Comparison of ENCODE assay signal across 8 cellular contexts in the genomic region with DNA sequence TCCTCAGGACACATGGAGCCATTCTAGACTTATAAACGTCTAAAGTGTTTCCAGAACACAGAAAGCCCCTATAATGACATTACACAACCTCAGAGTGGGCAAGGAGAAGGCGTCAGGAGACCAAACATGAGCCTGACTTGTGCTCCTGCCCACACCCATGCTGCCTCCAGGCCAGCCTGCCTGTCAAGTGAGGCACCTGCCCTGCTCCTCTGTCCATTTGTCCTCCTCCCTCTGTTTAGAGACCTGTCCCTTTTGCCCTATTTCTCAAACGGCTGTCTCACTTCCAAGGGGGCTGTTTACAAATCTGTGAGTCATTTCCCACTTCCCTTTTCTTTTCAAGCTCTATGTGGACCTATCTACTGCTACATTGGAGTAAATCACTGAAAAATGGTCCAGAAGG. TPM values are rescaled to one million over a fixed set of nuclear protein-coding genes. Genes with fewer than 3 reads are reported as not detected.
DNase-seq lines count a peak whose midpoint lies in the region; ATAC-seq and TF ChIP-seq lines count a peak whose summit lies in the region.

No MANE protein-coding gene starts in this region.

- TF ChIP-seq CTCF in esophagus muscularis mucosa (IDR thresholded peaks at IDR 0.05): no peak

- peak; percentile 53 for ATAC-seq in GM18909 (IDR thresholded peaks at IDR 0.05; ENCODE audit: poor library complexity, unreplicated experiment)
- peak; percentile 62 for ATAC-seq in HG03354 (IDR thresholded peaks at IDR 0.05; ENCODE audit: poor library complexity, severe bottlenecking, unreplicated experiment)
- peak; percentile 49 for ATAC-seq in activated naive CD8-positive, alpha-beta T cell treated with anti-CD3 and anti-CD28 coated beads, Interleukin-2, amount 50 U/mL, for 24 hours

- H3K36me3 ChIP-seq in esophagus muscularis mucosa: peaks cover 0 to 29% (median 25%) of the 10 kb centered on the region in 4 donors

- no peak overlapping the region for H3K4me3 Mint-ChIP-seq in activated naive CD8-positive, alpha-beta T cell treated with anti-CD3 and anti-CD28 coated beads, Interleukin-2, amount 50 U/mL, for 24 hours

- H3K9me3 ChIP-seq in esophagus muscularis mucosa: no peaks in the 10 kb centered on the region

- peaks cover 2% of the 10 kb centered on the region for H3K36me3 Mint-ChIP-seq in activated naive CD8-positive, alpha-beta T cell treated with anti-CD3 and anti-CD28 coated beads, Interleukin-2, amount 50 U/mL, for 24 hours (ENCODE audit: low read depth)

- DNase-seq in activated naive CD8-positive, alpha-beta T cell treated with anti-CD3 and anti-CD28 coated beads, Interleukin-2, amount 50 U/mL, for 24 hours: no peak
- DNase-seq in pons (ENCODE audit: low spot score): peak; percentile 37
- no peak for DNase-seq in esophagus muscularis mucosa (ENCODE audit: extremely low spot score)
- no peak for DNase-seq in SW 1271 (lab: John Stamatoyannopoulos, UW)
- DNase-seq in HPDE6-E6E7 (ENCODE audit: extremely low spot score): no peak
- no peak for DNase-seq in COR-L47 (lab: John Stamatoyannopoulos, UW)

- H3K9me3 Mint-ChIP-seq in activated naive CD8-positive, alpha-beta T cell treated with anti-CD3 and anti-CD28 coated beads, Interleukin-2, amount 50 U/mL, for 24 hours: no peaks in the 10 kb centered on the region

- no peaks in the 10 kb centered on the region for H3K27me3 ChIP-seq in esophagus muscularis mucosa

- intact Hi-C loops in esophagus muscularis mucosa (cut with DNase I): no loop called here

- peaks cover 0 to 5% (median 2%) of the 10 kb centered on the region in 4 donors for H3K4me1 ChIP-seq in esophagus muscularis mucosa

- no peak overlapping the region for H3K27ac ChIP-seq in esophagus muscularis mucosa (replicated peaks in 1 of 4)

- TF ChIP-seq EP300 in esophagus muscularis mucosa (IDR thresholded peaks at IDR 0.05): no peak

- H3K27ac Mint-ChIP-seq in activated naive CD8-positive, alpha-beta T cell treated with anti-CD3 and anti-CD28 coated beads, Interleukin-2, amount 50 U/mL, for 24 hours: no peak overlapping the region

- TF ChIP-seq POLR2A in esophagus muscularis mucosa (IDR thresholded peaks at IDR 0.05; ENCODE audit: low read depth): no peak

- 46% methylated on average over 3 of the region's 3 CpGs for WGBS in esophagus muscularis mucosa

- peaks cover 2% of the 10 kb centered on the region for H3K4me1 Mint-ChIP-seq in activated naive CD8-positive, alpha-beta T cell treated with anti-CD3 and anti-CD28 coated beads, Interleukin-2, amount 50 U/mL, for 24 hours

- no peak overlapping the region for H3K4me3 ChIP-seq in esophagus muscularis mucosa

- H3K27me3 Mint-ChIP-seq in activated naive CD8-positive, alpha-beta T cell treated with anti-CD3 and anti-CD28 coated beads, Interleukin-2, amount 50 U/mL, for 24 hours: no peaks in the 10 kb centered on the region

RNA-seq across cellular contexts. Expression of gene ZDHHC3, which starts 21.0 kb away (rescaled TPM):
- total RNA-seq in esophagus muscularis mucosa: 10 to 100 TPM; 59.6 to 81.3 (median 72.8) TPM

RNA-seq across cellular contexts. Expression of gene EXOSC7, which starts 21.1 kb away (rescaled TPM):
- 10 to 100 TPM; 20.8 to 35.1 (median 29.2) TPM for total RNA-seq in esophagus muscularis mucosa
